31 cellular contexts compared by ENCODE assay signal in the genomic region with DNA sequence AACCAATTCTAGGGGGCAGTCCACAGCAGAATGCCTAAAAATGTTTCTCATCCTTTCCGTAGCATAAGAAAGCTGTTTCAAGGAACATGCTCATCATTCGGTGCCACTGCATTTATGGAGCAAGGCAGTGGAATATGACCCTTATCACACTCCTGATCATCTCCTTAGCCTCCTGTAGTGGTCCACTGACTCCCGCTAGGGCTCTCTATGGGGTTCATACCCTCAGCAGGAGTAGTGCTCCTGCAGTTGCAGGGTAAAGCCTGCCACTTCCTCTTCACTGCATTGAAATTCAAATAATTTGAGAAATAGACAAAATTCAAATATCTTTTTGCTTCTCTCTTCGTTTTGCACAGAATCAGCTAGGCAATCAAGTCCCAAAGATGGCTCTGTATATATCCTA.
"Had no signal": no experiment of that assay in that cellular context is flagged by ENCODE, and none has a peak within 500 bp of the region (broad histone marks: within the 10 kb centered on the region; RNA-seq: fewer than 3 reads in every experiment).

No MANE protein-coding gene starts in this region.

- H3K27me3 ChIP-seq: ascending aorta, SJSA1 had no signal

- H3K36me3 Mint-ChIP-seq: activated CD4-positive, alpha-beta memory T cell treated with anti-CD3 and anti-CD28 coated beads for 36 hours; activated naive CD4-positive, alpha-beta T cell treated with anti-CD3 and anti-CD28 coated beads, Interleukin-2, amount 50 U/mL, for 72 hours; brain had no signal

- H3K4me1 ChIP-seq: ascending aorta, SJSA1 had no signal

- DNase-seq: activated B cell treated with CpG ODN at 0.5 μM for 24 hours; activated CD4-positive, alpha-beta memory T cell treated with anti-CD3 and anti-CD28 coated beads for 36 hours; activated CD4-positive, alpha-beta T cell treated with anti-CD3 and anti-CD28 coated beads, Interleukin-2, amount 10 ng/mL, durations not matched to agents 7 days and 5 days; activated CD8-positive, alpha-beta memory T cell treated with anti-CD3 and anti-CD28 coated beads for 24 hours; activated effector memory CD4-positive, alpha-beta T cell treated with anti-CD3 and anti-CD28 coated beads, Interleukin-2, amount 50 U/mL, for 16 hours; activated naive CD4-positive, alpha-beta T cell treated with Interleukin-2 at 50 U/mL for 16 hours; activated naive CD8-positive, alpha-beta T cell treated with anti-CD3 and anti-CD28 coated beads, Interleukin-2, amount 50 U/mL, for 24 hours; activated T-cell treated with anti-CD3 and anti-CD28 coated beads, Interleukin-2, amount 50 U/mL, for 4 hours; amniotic stem cell; MM.1S; NCI-H1105; NCI-H146; NCI-H1930; NCI-H2171; NCI-H2227 treated with DMSO at 0.1 percent for 48 hours; NCI-H446 treated with DMSO at 0.1 percent for 48 hours; NCI-H526; NCI-H774; NK-92 treated with Interleukin-12 subunit alpha and Interleukin-12 subunit beta, amount 100 ng/mL, for 24 hours; PC-3; SHP77; SW 1271 had no signal

- H3K4me3 Mint-ChIP-seq: activated B cell treated with CpG ODN at 0.5 μM for 24 hours; activated CD4-positive, alpha-beta memory T cell treated with anti-CD3 and anti-CD28 coated beads for 36 hours; activated CD4-positive, alpha-beta T cell treated with anti-CD3 and anti-CD28 coated beads, Interleukin-2, amount 10 ng/mL, durations not matched to agents 7 days and 5 days; activated naive CD8-positive, alpha-beta T cell treated with anti-CD3 and anti-CD28 coated beads, Interleukin-2, amount 50 U/mL, for 24 hours; activated T-cell treated with anti-CD3 and anti-CD28 coated beads, Interleukin-2, amount 50 U/mL, for 4 hours; brain; central memory CD8-positive, alpha-beta T cell; T-helper 1 cell treated with Interleukin-12 subunit alpha and Interleukin-12 subunit beta and Interleukin-4 antibody, amounts not matched to agents 30 μg/mL and 1 μg/mL, for 36 hours had no signal

- FAIRE-seq: RCC 7860 had no signal

- H3K9me3 Mint-ChIP-seq: activated B cell treated with CpG ODN at 0.5 μM for 24 hours; activated CD4-positive, alpha-beta memory T cell treated with anti-CD3 and anti-CD28 coated beads for 36 hours; activated CD4-positive, alpha-beta T cell treated with anti-CD3 and anti-CD28 coated beads, Interleukin-2, amount 10 ng/mL, durations not matched to agents 7 days and 5 days; activated naive CD8-positive, alpha-beta T cell treated with anti-CD3 and anti-CD28 coated beads, Interleukin-2, amount 50 U/mL, for 24 hours; activated T-cell treated with anti-CD3 and anti-CD28 coated beads, Interleukin-2, amount 50 U/mL, for 4 hours; brain; T-helper 1 cell treated with Interleukin-12 subunit alpha and Interleukin-12 subunit beta and Interleukin-4 antibody, amounts not matched to agents 30 μg/mL and 1 μg/mL, for 36 hours had no signal

- H3K9me3 ChIP-seq: ascending aorta, SJSA1 had no signal

- ATAC-seq: activated naive CD4-positive, alpha-beta T cell treated with anti-CD3 and anti-CD28 coated beads, Interleukin-2, amount 50 U/mL, for 72 hours; activated naive CD8-positive, alpha-beta T cell treated with anti-CD3 and anti-CD28 coated beads, Interleukin-2, amount 50 U/mL, for 24 hours; activated T-cell treated with anti-CD3 and anti-CD28 coated beads, Interleukin-2, amount 50 U/mL, for 4 hours; PC-3; SK-N-SH treated with all-trans-retinoic acid at 6 μM for 48 hours had no signal

- H3K4me2 ChIP-seq: KMS-11 had no signal

- H3K27ac Mint-ChIP-seq: activated B cell treated with CpG ODN at 0.5 μM for 24 hours; activated CD4-positive, alpha-beta memory T cell treated with anti-CD3 and anti-CD28 coated beads for 36 hours; activated CD4-positive, alpha-beta T cell treated with anti-CD3 and anti-CD28 coated beads, Interleukin-2, amount 10 ng/mL, durations not matched to agents 7 days and 5 days; activated naive CD4-positive, alpha-beta T cell treated with anti-CD3 and anti-CD28 coated beads, Interleukin-2, amount 50 U/mL, for 72 hours; activated naive CD8-positive, alpha-beta T cell treated with anti-CD3 and anti-CD28 coated beads, Interleukin-2, amount 50 U/mL, for 24 hours; brain; T-helper 1 cell treated with Interleukin-12 subunit alpha and Interleukin-12 subunit beta and Interleukin-4 antibody, amounts not matched to agents 30 μg/mL and 1 μg/mL, for 36 hours had no signal

- H3K27ac ChIP-seq: ascending aorta, KMS-11, SJSA1 had no signal

- H3K9ac ChIP-seq: KMS-11 had no signal

- H3K36me3 ChIP-seq: ascending aorta, SJSA1 had no signal

- H3K4me3 ChIP-seq: ascending aorta, SJSA1 had no signal

- H3K4me1 Mint-ChIP-seq: activated B cell treated with CpG ODN at 0.5 μM for 24 hours; activated CD4-positive, alpha-beta T cell treated with anti-CD3 and anti-CD28 coated beads, Interleukin-2, amount 10 ng/mL, durations not matched to agents 7 days and 5 days; activated naive CD8-positive, alpha-beta T cell treated with anti-CD3 and anti-CD28 coated beads, Interleukin-2, amount 50 U/mL, for 24 hours; brain; central memory CD8-positive, alpha-beta T cell had no signal

- H3K27me3 Mint-ChIP-seq: activated B cell treated with CpG ODN at 0.5 μM for 24 hours; activated CD4-positive, alpha-beta memory T cell treated with anti-CD3 and anti-CD28 coated beads for 36 hours; activated CD4-positive, alpha-beta T cell treated with anti-CD3 and anti-CD28 coated beads, Interleukin-2, amount 10 ng/mL, durations not matched to agents 7 days and 5 days; activated naive CD8-positive, alpha-beta T cell treated with anti-CD3 and anti-CD28 coated beads, Interleukin-2, amount 50 U/mL, for 24 hours; brain; central memory CD8-positive, alpha-beta T cell had no signal
